8 cellular contexts compared by ENCODE assay signal in genomic region chr20:309841-310644, GRCh38. TPM values are rescaled to one million over a fixed set of nuclear protein-coding genes. Genes with fewer than 3 reads are reported as not detected.
DNase-seq lines count a peak whose midpoint lies in the region; ATAC-seq and TF ChIP-seq lines count a peak whose summit lies in the region.

No MANE protein-coding gene starts in this region.

- H3K4me3 Mint-ChIP-seq in central memory CD8-positive, alpha-beta T cell, result peak overlapping the region; percentile 60
- no peak overlapping the region for H3K4me3 Mint-ChIP-seq in Calu3 (ENCODE audit: low read depth, unreplicated experiment)

- peaks cover 6% of the 10 kb centered on the region for H3K4me1 Mint-ChIP-seq in central memory CD8-positive, alpha-beta T cell
- peaks cover 19% of the 10 kb centered on the region for H3K4me1 Mint-ChIP-seq in Calu3 (ENCODE audit: low read depth, unreplicated experiment)

- H3K9me3 Mint-ChIP-seq in central memory CD8-positive, alpha-beta T cell, result no peaks in the 10 kb centered on the region
- no peaks in the 10 kb centered on the region for H3K9me3 Mint-ChIP-seq in Calu3 (ENCODE audit: low read depth, unreplicated experiment)

- CTCF ChIA-PET in Calu3 (lab: Charles Lee), result no interaction called here

- H3K4me3 ChIP-seq in GM12875 (ENCODE audit: low read depth, low read length) (peak overlapping the region; percentile 28), WI38 (ENCODE audit: low read depth, low read length) (peak overlapping the region; percentile 61), skin epidermis (peak overlapping the region; percentile 2 to 37 (median 28))

- peak overlapping the region in 19 of 21 experiments; percentile 14 to 81 (median 71) for H3K27ac ChIP-seq in skin epidermis

- DNase-seq in NCI-H1694 (lab: John Stamatoyannopoulos, UW), result peak; percentile 96
- peak in 1 of 2 donors; percentile 53 for DNase-seq in central memory CD8-positive, alpha-beta T cell (ENCODE audit: low spot score in 2 of 2)
- DNase-seq in inferior parietal cortex (ENCODE audit: extremely low spot score), result peak; percentile 97
- DNase-seq in Calu3, result no peak

- intact Hi-C loops in Calu3 (cut with micrococcal nuclease; ENCODE audit: unreplicated experiment), result no loop called here

- H3K27ac Mint-ChIP-seq in central memory CD8-positive, alpha-beta T cell (ENCODE audit: low read depth), result no peak overlapping the region
- H3K27ac Mint-ChIP-seq in Calu3 (ENCODE audit: unreplicated experiment), result no peak overlapping the region

- H3K36me3 Mint-ChIP-seq in central memory CD8-positive, alpha-beta T cell (ENCODE audit: insufficient read depth), result peaks cover 2% of the 10 kb centered on the region
- peaks cover 5% of the 10 kb centered on the region for H3K36me3 Mint-ChIP-seq in Calu3 (ENCODE audit: insufficient read depth, unreplicated experiment)

- BruUV-seq in Calu3 (replicated peaks; lab: Mats Ljungman, UMichigan), result no TSS peak

- peak; percentile 99 for ATAC-seq in HG02678 (IDR thresholded peaks at IDR 0.05; ENCODE audit: unreplicated experiment)
- ATAC-seq in central memory CD8-positive, alpha-beta T cell (replicated peaks; ENCODE audit: extremely low read depth, poor library complexity, severe bottlenecking), result peak; percentile 90

- no peaks in the 10 kb centered on the region for H3K27me3 Mint-ChIP-seq in central memory CD8-positive, alpha-beta T cell
- no peaks in the 10 kb centered on the region for H3K27me3 Mint-ChIP-seq in Calu3 (ENCODE audit: unreplicated experiment)

- no peak for TF ChIP-seq CTCF in GM12875 (IDR thresholded peaks at IDR 0.05; ENCODE audit: borderline replicate concordance, insufficient read depth, low read depth, low read length)
- TF ChIP-seq CTCF in WI38 (IDR thresholded peaks at IDR 0.05; ENCODE audit: low read depth, low read length), result no peak
- no peak for TF ChIP-seq CTCF in Calu3 (IDR thresholded peaks at IDR 0.05; ENCODE audit: unreplicated experiment)

RNA-seq across cellular contexts. Expression of gene ZCCHC3, which starts 12.7 kb away (rescaled TPM):
- 10.9 and 11.1 TPM in 2 replicates for total RNA-seq in Calu3 (2022)

RNA-seq across cellular contexts. Expression of gene SOX12, which starts 15.3 kb away (rescaled TPM):
- 13.6 and 14.5 TPM in 2 replicates for total RNA-seq in Calu3 (2022)

RNA-seq across cellular contexts. Expression of gene C20orf96, which starts 19.5 kb away (rescaled TPM):
- total RNA-seq in Calu3 (2022), result 7.3 and 8.8 TPM in 2 replicates

RNA-seq across cellular contexts. Expression of gene NRSN2, which starts 36.9 kb away (rescaled TPM):
- total RNA-seq in Calu3 (2022), result 0.42 and 0.51 TPM in 2 replicates

RNA-seq across cellular contexts. Expression of gene DEFB132, which starts 52.5 kb away (rescaled TPM):
- not detected in 2 replicates for total RNA-seq in Calu3 (2022)
